Comparison of ENCODE assay signal across 8 cellular contexts in the genomic region with DNA sequence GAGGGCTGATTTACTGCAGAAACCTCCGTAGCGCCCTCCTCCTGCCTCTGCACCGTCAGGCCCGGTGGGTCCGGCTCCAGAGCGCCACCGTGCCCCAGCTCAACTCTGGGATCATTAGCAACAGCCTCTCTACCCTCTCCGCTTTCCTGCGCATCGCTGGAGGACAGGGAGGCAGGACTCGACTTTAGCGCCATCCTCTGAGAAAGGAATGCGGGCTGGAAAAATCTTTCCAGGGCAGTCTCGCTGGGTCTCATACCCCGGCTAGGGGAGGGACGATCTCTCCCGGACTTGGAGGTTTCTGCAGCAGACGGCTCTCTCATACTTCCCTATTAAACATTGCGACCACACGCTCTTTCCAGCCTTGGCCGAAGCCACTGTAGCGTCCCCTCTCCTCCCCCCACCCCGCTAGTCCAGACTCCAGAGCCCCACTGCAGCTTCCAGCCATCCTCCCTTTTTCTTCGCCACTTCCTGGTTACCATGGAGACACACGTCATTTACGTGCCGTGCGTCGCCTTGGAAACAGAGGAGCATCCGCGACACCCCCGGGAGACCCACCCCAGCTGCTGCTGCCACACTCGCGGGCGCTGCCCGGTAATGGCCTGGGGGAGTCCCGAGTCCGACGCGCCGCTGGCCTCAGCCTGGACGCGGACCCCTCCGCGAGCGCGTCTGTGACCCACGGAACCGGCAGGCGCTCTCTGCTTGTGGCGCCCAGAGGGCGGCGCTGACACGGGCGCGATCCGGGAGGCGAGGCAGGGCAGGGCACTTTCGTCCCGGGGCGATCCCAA. TPM values are rescaled to one million over a fixed set of nuclear protein-coding genes. Genes with fewer than 3 reads are reported as not detected.
A peak's percentile ranks its signal among the peaks of the same experiment; 100 is the strongest.
DNase-seq lines count a peak whose midpoint lies in the region; ATAC-seq and TF ChIP-seq lines count a peak whose summit lies in the region.

TSS of gene CCDC184 (plus strand) at position 554 of the 785 bp plus-strand sequence. CDS start 479 bp downstream, outside the sequence.

- TF ChIP-seq EP300 in suprapubic skin (IDR thresholded peaks at IDR 0.05) = no peak

- H3K27me3 ChIP-seq in neutrophil (peaks cover 100% of the 10 kb centered on the region), suprapubic skin (peaks cover 57% of the 10 kb centered on the region)

- H3K4me3 Mint-ChIP-seq in IgD-negative memory B cell = peak within 1 kb of the TSS; percentile 92 to 99 (median 96)

- H3K27ac ChIP-seq in neutrophil = no peak within 1 kb of the TSS
- H3K27ac ChIP-seq in suprapubic skin = no peak within 1 kb of the TSS

- peak; percentile 84 for ATAC-seq in GM21447 (IDR thresholded peaks at IDR 0.05; ENCODE audit: unreplicated experiment)

- no peaks in the 10 kb centered on the region for H3K36me3 ChIP-seq in neutrophil
- H3K36me3 ChIP-seq in suprapubic skin = no peaks in the 10 kb centered on the region

- DNase-seq in D341Med (ENCODE audit: low spot score) (peak; percentile 71), SHP77 treated with DMSO at 0.1 percent for 48 hours (lab: John Stamatoyannopoulos, UW) (peak; percentile 32), germinal center (ENCODE audit: low spot score) (peak; percentile 76), suprapubic skin (ENCODE audit: low spot score in 2 of 2) (peak in 1 of 2 donors; percentile 69)
- DNase-seq in activated naive CD4-positive, alpha-beta T cell treated with Interleukin-2 at 50 U/mL for 16 hours = peak; percentile 75

- peaks cover 1% of the 10 kb centered on the region for H3K36me3 Mint-ChIP-seq in IgD-negative memory B cell

- TF ChIP-seq POLR2A in suprapubic skin (IDR thresholded peaks at IDR 0.05) = no peak

- H3K4me1 Mint-ChIP-seq in IgD-negative memory B cell = peaks cover 11 to 20% (median 12%) of the 10 kb centered on the region in 3 donors

- H3K27ac Mint-ChIP-seq in IgD-negative memory B cell = peak within 1 kb of the TSS; percentile 81 to 95 (median 89)

- H3K4me1 ChIP-seq in neutrophil (ENCODE audit: control insufficient read depth in 1 of 2, insufficient read depth in 1 of 2, low read depth in 1 of 2, low read length in 1 of 2) = peaks cover 14 to 23% of the 10 kb centered on the region in 2 experiments
- H3K4me1 ChIP-seq in suprapubic skin = peaks cover 33% of the 10 kb centered on the region

- H3K9me3 ChIP-seq in neutrophil = no peaks in the 10 kb centered on the region
- no peaks in the 10 kb centered on the region for H3K9me3 ChIP-seq in suprapubic skin

- peaks cover 28% of the 10 kb centered on the region for H3K27me3 Mint-ChIP-seq in IgD-negative memory B cell

- H3K9me3 Mint-ChIP-seq in IgD-negative memory B cell = no peaks in the 10 kb centered on the region

- H3K4me3 ChIP-seq in neutrophil (ENCODE audit: low read depth in 1 of 2, low read length in 1 of 2) (peak within 1 kb of the TSS; percentile 72 to 81), suprapubic skin (peak within 1 kb of the TSS; percentile 70)

- TF ChIP-seq CTCF in neutrophil (IDR thresholded peaks at IDR 0.05) (no peak), suprapubic skin (IDR thresholded peaks at IDR 0.05) (peak in 1 of 2 donors; percentile 45)

- under 1% methylated on average over 44 of the region's 61 CpGs for WGBS in suprapubic skin

RNA-seq across cellular contexts. Expression of gene CCDC184, which starts in this region (rescaled TPM):
- polyA plus RNA-seq in IgD-negative memory B cell = 0.31 TPM
- total RNA-seq in suprapubic skin = under 1 TPM; 0.19 to 0.83 (median 0.60) TPM
